Comparison of ENCODE assay signal across 24 cellular contexts in the genomic region with DNA sequence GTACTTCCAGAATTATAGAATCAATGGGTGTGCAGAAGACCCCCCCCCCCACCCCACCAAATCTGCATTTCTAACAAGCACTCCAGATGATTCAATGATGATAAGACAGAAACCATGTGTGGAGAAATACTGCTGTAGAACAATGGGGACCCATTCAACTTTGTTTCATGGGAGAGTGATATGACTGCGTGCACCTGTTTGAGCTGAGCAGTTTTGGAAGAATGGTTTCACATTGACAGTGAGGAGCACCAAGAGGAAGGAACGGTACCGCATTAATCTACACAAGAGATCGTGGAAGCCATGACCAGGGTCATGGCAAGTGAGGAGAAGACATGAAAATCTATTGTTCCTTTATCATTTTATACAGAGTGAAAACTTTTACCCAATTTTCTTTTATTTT.
"Had no signal": no experiment of that assay in that cellular context is flagged by ENCODE, and none has a peak within 500 bp of the region (broad histone marks: within the 10 kb centered on the region; RNA-seq: fewer than 3 reads in every experiment).

No MANE protein-coding gene starts in this region.

- H3K27me3 ChIP-seq: SJCRH30 had no signal

- ATAC-seq: activated CD4-positive, CD25-positive, alpha-beta regulatory T cell treated with anti-CD3 and anti-CD28 coated beads, Interleukin-2, amount 50 U/mL, for 24 hours; activated CD8-positive, alpha-beta memory T cell treated with anti-CD3 and anti-CD28 coated beads, Interleukin-2, amount 10 ng/mL, durations not matched to agents 7 days and 5 days; activated naive CD8-positive, alpha-beta T cell treated with anti-CD3 and anti-CD28 coated beads, Interleukin-2, amount 50 U/mL, for 24 hours; Panc1 had no signal

- H3K36me3 ChIP-seq: SJCRH30 had no signal

- H3K4me1 ChIP-seq: SJCRH30 had no signal

- H3K4me3 ChIP-seq: SJCRH30 had no signal

- FAIRE-seq: colon had no signal

- H3K9me3 ChIP-seq: SJCRH30, SK-N-SH had no signal

- DNase-seq: activated CD4-positive, alpha-beta T cell treated with anti-CD3 and anti-CD28 coated beads, Interleukin-2, amount 50 U/mL, for 48 hours; activated CD8-positive, alpha-beta memory T cell treated with anti-CD3 and anti-CD28 coated beads, Interleukin-2, amount 10 ng/mL, durations not matched to agents 7 days and 5 days; activated effector memory CD4-positive, alpha-beta T cell treated with anti-CD3 and anti-CD28 coated beads, Interleukin-2, amount 50 U/mL, for 16 hours; activated naive CD4-positive, alpha-beta T cell treated with Interleukin-2 at 50 U/mL for 16 hours; activated naive CD8-positive, alpha-beta T cell treated with anti-CD3 and anti-CD28 coated beads, Interleukin-2, amount 50 U/mL, for 24 hours; activated T-cell treated with anti-CD3 and anti-CD28 coated beads, Interleukin-2, amount 50 U/mL, for 24 hours; amygdala; cerebellar nuclear complex; Karpas-422; MM.1S; NCI-H1105 treated with DMSO at 0.1 percent for 48 hours; NCI-H1436 treated with DMSO at 0.1 percent for 48 hours; NCI-H187; NCI-H2081; NCI-H2171 treated with DMSO at 0.1 percent for 48 hours; NCI-H226; Right ventricle myocardium superior; SK-N-SH; T-helper 1 cell had no signal

- H3K4me2 ChIP-seq: SK-N-SH had no signal

- H3K9ac ChIP-seq: SK-N-SH had no signal

- H3K27ac ChIP-seq: RWPE1, SJCRH30 had no signal
